4 cellular contexts compared by ENCODE assay signal in the genomic region with DNA sequence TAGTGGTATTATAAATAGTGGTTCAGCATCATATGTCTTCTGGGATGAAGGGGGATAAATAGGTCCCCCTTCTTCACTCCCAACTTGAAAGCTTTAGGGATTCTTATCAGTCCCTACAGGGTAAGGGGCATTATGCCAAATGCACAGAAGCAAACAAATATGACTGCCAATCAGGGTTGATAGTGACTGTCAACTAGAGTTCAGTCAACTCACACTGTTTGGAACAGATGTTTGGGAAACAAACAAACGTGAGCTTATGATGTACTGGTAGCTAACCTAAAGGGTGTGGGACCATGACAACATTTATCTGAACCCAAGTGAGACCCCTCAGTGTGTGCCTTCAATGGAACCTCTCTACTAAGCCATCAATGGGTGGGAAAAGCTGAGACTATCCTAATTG. TPM values are rescaled to one million over a fixed set of nuclear protein-coding genes. Genes with fewer than 3 reads are reported as not detected.
"Had no signal": no experiment of that assay in that cellular context is flagged by ENCODE, and none has a peak within 500 bp of the region (broad histone marks: within the 10 kb centered on the region; RNA-seq: fewer than 3 reads in every experiment).

No MANE protein-coding gene starts in this region.

RNA-seq across cellular contexts. Expression of a gene that starts 46.1 kb away (rescaled TPM):
- total RNA-seq: LHCN-M2, M059J, MCF 10A, NCI-H460 had no signal
